ENCODE assay signal across 10 cellular contexts in the genomic region with DNA sequence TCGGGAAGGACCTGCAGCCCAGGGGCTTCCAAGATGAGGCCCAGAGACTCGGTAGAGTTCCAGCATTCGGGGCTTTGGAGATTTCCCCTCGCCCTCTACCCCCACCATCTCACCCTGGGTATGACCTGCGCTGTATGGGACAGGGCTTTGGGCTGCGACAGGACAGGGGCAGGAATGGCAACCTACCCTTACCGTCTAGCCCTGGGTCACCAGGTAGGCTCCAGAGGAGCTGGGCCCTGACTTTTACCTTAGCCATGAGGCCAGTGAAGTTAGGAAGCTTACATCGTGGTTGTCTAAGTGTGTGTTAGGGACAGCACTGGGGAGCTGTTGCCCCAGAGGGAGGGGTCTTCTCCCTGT. TPM values are rescaled to one million over a fixed set of nuclear protein-coding genes. Genes with fewer than 3 reads are reported as not detected.
DNase-seq lines count a peak whose midpoint lies in the region; ATAC-seq and TF ChIP-seq lines count a peak whose summit lies in the region.
"Had no signal": no experiment of that assay in that cellular context is flagged by ENCODE, and none has a peak within 500 bp of the region (broad histone marks: within the 10 kb centered on the region; RNA-seq: fewer than 3 reads in every experiment).

No MANE protein-coding gene starts in this region.

- no peaks in the 10 kb centered on the region for H3K27me3 ChIP-seq in adrenal gland

- H3K4me1 ChIP-seq in adrenal gland (replicated peaks in 1 of 2), result peaks cover 6 to 7% of the 10 kb centered on the region in 2 donors

- peak; percentile 4 for ATAC-seq in left lobe of liver

- no peaks in the 10 kb centered on the region for H3K9me3 ChIP-seq in adrenal gland (replicated peaks in 1 of 3)

- TF ChIP-seq POLR2A in adrenal gland (IDR thresholded peaks at IDR 0.05), result no peak

- H3K27ac ChIP-seq in adrenal gland (peak overlapping the region in 4 of 5 donors; percentile 59 to 86 (median 77)), substantia nigra (ENCODE audit: low read depth, low read length, poor library complexity, severe bottlenecking) (peak overlapping the region; percentile 50)

- intact Hi-C loops in adrenal gland (cut with DNase I), result no loop called here

- H3K36me3 ChIP-seq in adrenal gland (replicated peaks in 1 of 2), result peaks cover 0 to 19% of the 10 kb centered on the region in 2 donors

- H3K4me3 ChIP-seq in adrenal gland, result peak overlapping the region in 2 of 4 donors; percentile 16 to 42

- peak; percentile 45 for DNase-seq in DMS53 (lab: John Stamatoyannopoulos, UW)
- DNase-seq in DMS53 treated with DMSO at 0.1 percent for 48 hours (lab: John Stamatoyannopoulos, UW; ENCODE audit: unreplicated experiment), result no peak
- no peak for DNase-seq in adrenal gland
- no peak for DNase-seq in left lobe of liver (ENCODE audit: low spot score)
- DNase-seq in substantia nigra (lab: John Stamatoyannopoulos, UW), result no peak
- no peak for DNase-seq in activated CD8-positive, alpha-beta memory T cell treated with anti-CD3 and anti-CD28 coated beads for 24 hours
- no peak for DNase-seq in kidney tubule cell (ENCODE audit: low spot score)
- DNase-seq in iPS-NIHi11 (ENCODE audit: low spot score), result no peak
- DNase-seq: NCI-H2081 treated with DMSO at 0.1 percent for 48 hours had no signal

- no peak for TF ChIP-seq CTCF in adrenal gland (IDR thresholded peaks at IDR 0.05)

- WGBS in adrenal gland, 4 donors, result 36 to 53% (median 44%) methylated on average over 2 to 8 of the region's 8 CpGs

RNA-seq across cellular contexts. Expression of a gene that starts 0.7 kb away (rescaled TPM):
- total RNA-seq in adrenal gland (10 to 100 TPM; 10.5 to 28.0 (median 22.1) TPM), left lobe of liver (4.2 TPM)
- 10 to 100 TPM in 2 of 3 donors, 1 to 10 TPM in 1; 9.1 to 29.8 (median 23.1) TPM for polyA plus RNA-seq in adrenal gland

RNA-seq across cellular contexts. Expression of a gene that starts 7.3 kb away (rescaled TPM):
- total RNA-seq in adrenal gland (10 to 100 TPM; 31.7 to 95.6 (median 59.4) TPM), left lobe of liver (16.8 TPM)
- 10 to 100 TPM; 13.6 to 28.2 (median 26.1) TPM for polyA plus RNA-seq in adrenal gland

RNA-seq across cellular contexts. Expression of a gene that starts 20.8 kb away (rescaled TPM):
- under 1 TPM in 4 of 8 donors, not detected in 4; under 0.01 to 0.61 (median 0.17) TPM for total RNA-seq in adrenal gland
- polyA plus RNA-seq in adrenal gland, result under 1 TPM in 2 of 3 donors, not detected in 1; 0.34 to 0.56 TPM
- not detected for total RNA-seq in left lobe of liver
- total RNA-seq: renal cortical epithelial cell had no signal

RNA-seq across cellular contexts. Expression of a gene that starts 32.2 kb away (rescaled TPM):
- total RNA-seq in adrenal gland (10 to 100 TPM; 44.6 to 84.0 (median 59.9) TPM), left lobe of liver (18.6 TPM)
- 10 to 100 TPM; 23.8 to 74.2 (median 24.6) TPM for polyA plus RNA-seq in adrenal gland

RNA-seq across cellular contexts. Expression of a gene that starts 41.4 kb away (rescaled TPM):
- 10 to 100 TPM in 6 of 8 donors, 1 to 10 TPM in 2; 8.2 to 17.9 (median 13.7) TPM for total RNA-seq in adrenal gland
- 10 to 100 TPM in 2 of 3 donors, 1 to 10 TPM in 1; 4.9 to 31.7 (median 18.0) TPM for polyA plus RNA-seq in adrenal gland
- total RNA-seq in left lobe of liver, result 396 TPM
